7 cellular contexts compared by ENCODE assay signal in genomic region chr6:149235130-149235561, GRCh38.
DNase-seq lines count a peak whose midpoint lies in the region; ATAC-seq and TF ChIP-seq lines count a peak whose summit lies in the region.

No MANE protein-coding gene starts in this region.

- TF ChIP-seq EP300 in gastroesophageal sphincter (IDR thresholded peaks at IDR 0.05) = no peak

- H3K27ac ChIP-seq in SJSA1 (peak overlapping the region; percentile 84), gastroesophageal sphincter (no peak overlapping the region)

- peak; percentile 85 for ATAC-seq in GM21360 (IDR thresholded peaks at IDR 0.05; ENCODE audit: unreplicated experiment)
- ATAC-seq in HG03521 (IDR thresholded peaks at IDR 0.05; ENCODE audit: unreplicated experiment) = peak; percentile 88
- ATAC-seq in gastroesophageal sphincter = peak; percentile 19

- H3K36me3 ChIP-seq in SJSA1 (no peaks in the 10 kb centered on the region), gastroesophageal sphincter (no peaks in the 10 kb centered on the region)

- TF ChIP-seq POLR2A in gastroesophageal sphincter (IDR thresholded peaks at IDR 0.05) = no peak

- TF ChIP-seq CTCF in GM12864 (IDR thresholded peaks at IDR 0.05; ENCODE audit: low read depth, low read length, missing control alignments) = no peak
- TF ChIP-seq CTCF in gastroesophageal sphincter (IDR thresholded peaks at IDR 0.05) = no peak

- no peak overlapping the region for H3K4me3 ChIP-seq in GM12864 (ENCODE audit: low read depth, low read length)
- H3K4me3 ChIP-seq in SJSA1 = no peak overlapping the region
- H3K4me3 ChIP-seq in gastroesophageal sphincter = no peak overlapping the region

- 54 to 62% methylated on average over 3 of the region's 3 CpGs for WGBS in gastroesophageal sphincter (ENCODE audit: low coverage in 1 of 2), 2 donors

- H3K27me3 ChIP-seq in SJSA1 (replicated peaks) = no peaks in the 10 kb centered on the region
- no peaks in the 10 kb centered on the region for H3K27me3 ChIP-seq in gastroesophageal sphincter

- H3K9me3 ChIP-seq in SJSA1 (replicated peaks) (no peaks in the 10 kb centered on the region), gastroesophageal sphincter (no peaks in the 10 kb centered on the region)

- DNase-seq in GM12864 (ENCODE audit: low read depth) (peak; percentile 69), SJSA1 (ENCODE audit: low read depth in 1 of 2, low spot score in 2 of 2) (peak; percentile 72 to 87), NCI-H2227 (lab: John Stamatoyannopoulos, UW; ENCODE audit: unreplicated experiment) (no peak), HuH-7 (ENCODE audit: low spot score) (no peak)

- H3K4me1 ChIP-seq in SJSA1 (replicated peaks) = peaks cover 32% of the 10 kb centered on the region
- H3K4me1 ChIP-seq in gastroesophageal sphincter = peaks cover 0 to 56% (median 0%) of the 10 kb centered on the region in 3 donors

Comparison
In these comparisons a context has a peak if more than half of its experiments do, and no peak if none do; other contexts are left out.
1. DNase-seq: peak in GM12864 (single experiment) and SJSA1 (2 of 2); none in NCI-H2227 (single experiment) and HuH-7 (single experiment).
2. ATAC-seq: peak in every context shown above with its lines; median percentile 88 in HG03521; 85 in GM21360; 19 in gastroesophageal sphincter.